ENCODE assay signal across 1 cellular context in the genomic region with DNA sequence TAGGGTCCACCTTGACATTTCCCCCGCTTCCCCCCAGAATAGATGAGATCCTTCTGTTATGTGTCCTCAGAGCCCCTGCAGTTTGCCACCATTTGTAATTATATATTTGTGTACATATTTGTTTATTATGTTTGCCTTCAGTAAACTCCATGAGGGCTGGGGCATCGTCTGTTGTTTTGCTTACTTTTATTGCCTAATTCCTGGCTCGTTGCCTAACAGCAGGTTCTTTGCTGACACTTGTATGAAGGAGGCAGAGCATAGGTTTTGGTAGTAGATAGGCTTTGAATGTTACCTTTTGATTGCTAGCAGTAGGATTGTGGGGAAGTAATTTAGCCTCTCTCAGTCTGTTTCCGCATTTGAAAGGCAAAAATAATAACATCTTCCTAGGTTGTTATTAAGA.
TF ChIP-seq lines count a peak whose summit lies in the region.

No MANE protein-coding gene starts in this region.

TF ChIP-seq in HepG2, 621 proteins besides CTCF, POLR2A, EP300 and RAD21 (continued from another document):
- TF ChIP-seq, protein P1, sequence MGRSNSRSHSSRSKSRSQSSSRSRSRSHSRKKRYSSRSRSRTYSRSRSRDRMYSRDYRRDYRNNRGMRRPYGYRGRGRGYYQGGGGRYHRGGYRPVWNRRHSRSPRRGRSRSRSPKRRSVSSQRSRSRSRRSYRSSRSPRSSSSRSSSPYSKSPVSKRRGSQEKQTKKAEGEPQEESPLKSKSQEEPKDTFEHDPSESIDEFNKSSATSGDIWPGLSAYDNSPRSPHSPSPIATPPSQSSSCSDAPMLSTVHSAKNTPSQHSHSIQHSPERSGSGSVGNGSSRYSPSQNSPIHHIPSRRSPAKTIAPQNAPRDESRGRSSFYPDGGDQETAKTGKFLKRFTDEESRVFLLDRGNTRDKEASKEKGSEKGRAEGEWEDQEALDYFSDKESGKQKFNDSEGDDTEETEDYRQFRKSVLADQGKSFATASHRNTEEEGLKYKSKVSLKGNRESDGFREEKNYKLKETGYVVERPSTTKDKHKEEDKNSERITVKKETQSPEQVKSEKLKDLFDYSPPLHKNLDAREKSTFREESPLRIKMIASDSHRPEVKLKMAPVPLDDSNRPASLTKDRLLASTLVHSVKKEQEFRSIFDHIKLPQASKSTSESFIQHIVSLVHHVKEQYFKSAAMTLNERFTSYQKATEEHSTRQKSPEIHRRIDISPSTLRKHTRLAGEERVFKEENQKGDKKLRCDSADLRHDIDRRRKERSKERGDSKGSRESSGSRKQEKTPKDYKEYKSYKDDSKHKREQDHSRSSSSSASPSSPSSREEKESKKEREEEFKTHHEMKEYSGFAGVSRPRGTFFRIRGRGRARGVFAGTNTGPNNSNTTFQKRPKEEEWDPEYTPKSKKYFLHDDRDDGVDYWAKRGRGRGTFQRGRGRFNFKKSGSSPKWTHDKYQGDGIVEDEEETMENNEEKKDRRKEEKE (IDR thresholded peaks at IDR 0.05) = no peak
- TF ChIP-seq NFIB (CRISPR knock-in tag; IDR thresholded peaks at IDR 0.05; ENCODE audit: borderline replicate concordance) (no peak), PHB2 (IDR thresholded peaks at IDR 0.05; ENCODE audit: partially characterized antibody) (no peak), ZNF644 (CRISPR knock-in tag; IDR thresholded peaks at IDR 0.05; ENCODE audit: low read depth) (no peak), MEIS2 (CRISPR knock-in tag; IDR thresholded peaks at IDR 0.05) (no peak), GATAD2A (CRISPR knock-in tag; IDR thresholded peaks at IDR 0.05) (peak; percentile 50; the same call in 1 of the 2 replicates), POLR2AphosphoS5 (IDR thresholded peaks at IDR 0.05; ENCODE audit: low read depth, low read length) (no peak), NR2F1 (CRISPR knock-in tag; IDR thresholded peaks at IDR 0.05) (no peak), REL (CRISPR knock-in tag; conservative IDR thresholded peaks at IDR 0.05) (no peak), ZNF678 (CRISPR knock-in tag; IDR thresholded peaks at IDR 0.05) (no peak), ZNF557 (CRISPR knock-in tag; IDR thresholded peaks at IDR 0.05) (no peak), SALL1 (CRISPR knock-in tag; IDR thresholded peaks at IDR 0.05) (peak; percentile 23; the same call in 1 of the 2 replicates), POGZ (CRISPR knock-in tag; IDR thresholded peaks at IDR 0.05) (no peak), TRIM24 (CRISPR knock-in tag; IDR thresholded peaks at IDR 0.05) (no peak), ZSCAN20 (CRISPR knock-in tag; IDR thresholded peaks at IDR 0.05; ENCODE audit: borderline replicate concordance) (no peak), RBM39 (IDR thresholded peaks at IDR 0.05; ENCODE audit: low read depth, low read length, poor library complexity, severe bottlenecking) (no peak), ZNF30 (CRISPR knock-in tag; IDR thresholded peaks at IDR 0.05) (no peak), MYC (CRISPR knock-in tag; IDR thresholded peaks at IDR 0.05; ENCODE audit: borderline replicate concordance) (no peak), FOXP1 (IDR thresholded peaks at IDR 0.05) (peak; percentile 74), FOXP1 (CRISPR knock-in tag; IDR thresholded peaks at IDR 0.05) (peak; percentile 86), IKZF1 (IDR thresholded peaks at IDR 0.05) (no peak), SAP130 (CRISPR knock-in tag; IDR thresholded peaks at IDR 0.05; ENCODE audit: low read depth) (no peak), NFATC3 (CRISPR knock-in tag; IDR thresholded peaks at IDR 0.05) (no peak), CEBPB (IDR thresholded peaks at IDR 0.05; ENCODE audit: borderline replicate concordance, low read depth, low read length) (peak; percentile 95), RORA (CRISPR knock-in tag; IDR thresholded peaks at IDR 0.05) (no peak), ZNF879 (CRISPR knock-in tag; IDR thresholded peaks at IDR 0.05) (no peak)
- TF ChIP-seq, protein P2, sequence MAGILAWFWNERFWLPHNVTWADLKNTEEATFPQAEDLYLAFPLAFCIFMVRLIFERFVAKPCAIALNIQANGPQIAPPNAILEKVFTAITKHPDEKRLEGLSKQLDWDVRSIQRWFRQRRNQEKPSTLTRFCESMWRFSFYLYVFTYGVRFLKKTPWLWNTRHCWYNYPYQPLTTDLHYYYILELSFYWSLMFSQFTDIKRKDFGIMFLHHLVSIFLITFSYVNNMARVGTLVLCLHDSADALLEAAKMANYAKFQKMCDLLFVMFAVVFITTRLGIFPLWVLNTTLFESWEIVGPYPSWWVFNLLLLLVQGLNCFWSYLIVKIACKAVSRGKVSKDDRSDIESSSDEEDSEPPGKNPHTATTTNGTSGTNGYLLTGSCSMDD (CRISPR knock-in tag; IDR thresholded peaks at IDR 0.05) = no peak
- TF ChIP-seq, protein P3, sequence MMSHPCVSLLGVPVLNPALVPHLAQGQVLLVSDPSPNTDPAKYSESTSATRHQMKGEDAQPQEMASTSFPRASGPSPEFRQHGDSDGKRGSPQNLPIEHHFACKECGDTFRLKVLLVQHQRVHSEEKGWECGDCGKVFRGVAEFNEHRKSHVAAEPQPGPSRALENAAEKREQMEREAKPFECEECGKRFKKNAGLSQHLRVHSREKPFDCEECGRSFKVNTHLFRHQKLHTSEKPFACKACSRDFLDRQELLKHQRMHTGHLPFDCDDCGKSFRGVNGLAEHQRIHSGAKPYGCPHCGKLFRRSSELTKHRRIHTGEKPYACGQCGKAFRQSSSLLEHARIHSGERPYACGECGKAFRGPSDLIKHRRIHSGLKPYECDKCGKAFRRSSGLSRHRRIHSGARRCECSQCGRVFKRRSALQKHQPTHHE (CRISPR knock-in tag; IDR thresholded peaks at IDR 0.05; ENCODE audit: borderline replicate concordance) = no peak
- TF ChIP-seq, protein P4, sequence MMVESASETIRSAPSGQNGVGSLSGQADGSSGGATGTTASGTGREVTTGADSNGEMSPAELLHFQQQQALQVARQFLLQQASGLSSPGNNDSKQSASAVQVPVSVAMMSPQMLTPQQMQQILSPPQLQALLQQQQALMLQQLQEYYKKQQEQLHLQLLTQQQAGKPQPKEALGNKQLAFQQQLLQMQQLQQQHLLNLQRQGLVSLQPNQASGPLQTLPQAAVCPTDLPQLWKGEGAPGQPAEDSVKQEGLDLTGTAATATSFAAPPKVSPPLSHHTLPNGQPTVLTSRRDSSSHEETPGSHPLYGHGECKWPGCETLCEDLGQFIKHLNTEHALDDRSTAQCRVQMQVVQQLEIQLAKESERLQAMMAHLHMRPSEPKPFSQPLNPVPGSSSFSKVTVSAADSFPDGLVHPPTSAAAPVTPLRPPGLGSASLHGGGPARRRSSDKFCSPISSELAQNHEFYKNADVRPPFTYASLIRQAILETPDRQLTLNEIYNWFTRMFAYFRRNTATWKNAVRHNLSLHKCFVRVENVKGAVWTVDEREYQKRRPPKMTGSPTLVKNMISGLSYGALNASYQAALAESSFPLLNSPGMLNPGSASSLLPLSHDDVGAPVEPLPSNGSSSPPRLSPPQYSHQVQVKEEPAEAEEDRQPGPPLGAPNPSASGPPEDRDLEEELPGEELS (CRISPR knock-in tag; IDR thresholded peaks at IDR 0.05) = peak; percentile 63
- TF ChIP-seq, protein P5, sequence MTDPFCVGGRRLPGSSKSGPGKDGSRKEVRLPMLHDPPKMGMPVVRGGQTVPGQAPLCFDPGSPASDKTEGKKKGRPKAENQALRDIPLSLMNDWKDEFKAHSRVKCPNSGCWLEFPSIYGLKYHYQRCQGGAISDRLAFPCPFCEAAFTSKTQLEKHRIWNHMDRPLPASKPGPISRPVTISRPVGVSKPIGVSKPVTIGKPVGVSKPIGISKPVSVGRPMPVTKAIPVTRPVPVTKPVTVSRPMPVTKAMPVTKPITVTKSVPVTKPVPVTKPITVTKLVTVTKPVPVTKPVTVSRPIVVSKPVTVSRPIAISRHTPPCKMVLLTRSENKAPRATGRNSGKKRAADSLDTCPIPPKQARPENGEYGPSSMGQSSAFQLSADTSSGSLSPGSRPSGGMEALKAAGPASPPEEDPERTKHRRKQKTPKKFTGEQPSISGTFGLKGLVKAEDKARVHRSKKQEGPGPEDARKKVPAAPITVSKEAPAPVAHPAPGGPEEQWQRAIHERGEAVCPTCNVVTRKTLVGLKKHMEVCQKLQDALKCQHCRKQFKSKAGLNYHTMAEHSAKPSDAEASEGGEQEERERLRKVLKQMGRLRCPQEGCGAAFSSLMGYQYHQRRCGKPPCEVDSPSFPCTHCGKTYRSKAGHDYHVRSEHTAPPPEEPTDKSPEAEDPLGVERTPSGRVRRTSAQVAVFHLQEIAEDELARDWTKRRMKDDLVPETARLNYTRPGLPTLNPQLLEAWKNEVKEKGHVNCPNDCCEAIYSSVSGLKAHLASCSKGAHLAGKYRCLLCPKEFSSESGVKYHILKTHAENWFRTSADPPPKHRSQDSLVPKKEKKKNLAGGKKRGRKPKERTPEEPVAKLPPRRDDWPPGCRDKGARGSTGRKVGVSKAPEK (CRISPR knock-in tag; IDR thresholded peaks at IDR 0.05; ENCODE audit: borderline replicate concordance) = no peak
- TF ChIP-seq, protein P6, sequence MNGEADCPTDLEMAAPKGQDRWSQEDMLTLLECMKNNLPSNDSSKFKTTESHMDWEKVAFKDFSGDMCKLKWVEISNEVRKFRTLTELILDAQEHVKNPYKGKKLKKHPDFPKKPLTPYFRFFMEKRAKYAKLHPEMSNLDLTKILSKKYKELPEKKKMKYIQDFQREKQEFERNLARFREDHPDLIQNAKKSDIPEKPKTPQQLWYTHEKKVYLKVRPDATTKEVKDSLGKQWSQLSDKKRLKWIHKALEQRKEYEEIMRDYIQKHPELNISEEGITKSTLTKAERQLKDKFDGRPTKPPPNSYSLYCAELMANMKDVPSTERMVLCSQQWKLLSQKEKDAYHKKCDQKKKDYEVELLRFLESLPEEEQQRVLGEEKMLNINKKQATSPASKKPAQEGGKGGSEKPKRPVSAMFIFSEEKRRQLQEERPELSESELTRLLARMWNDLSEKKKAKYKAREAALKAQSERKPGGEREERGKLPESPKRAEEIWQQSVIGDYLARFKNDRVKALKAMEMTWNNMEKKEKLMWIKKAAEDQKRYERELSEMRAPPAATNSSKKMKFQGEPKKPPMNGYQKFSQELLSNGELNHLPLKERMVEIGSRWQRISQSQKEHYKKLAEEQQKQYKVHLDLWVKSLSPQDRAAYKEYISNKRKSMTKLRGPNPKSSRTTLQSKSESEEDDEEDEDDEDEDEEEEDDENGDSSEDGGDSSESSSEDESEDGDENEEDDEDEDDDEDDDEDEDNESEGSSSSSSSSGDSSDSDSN (CRISPR knock-in tag; IDR thresholded peaks at IDR 0.05) = no peak
- TF ChIP-seq, protein P7, sequence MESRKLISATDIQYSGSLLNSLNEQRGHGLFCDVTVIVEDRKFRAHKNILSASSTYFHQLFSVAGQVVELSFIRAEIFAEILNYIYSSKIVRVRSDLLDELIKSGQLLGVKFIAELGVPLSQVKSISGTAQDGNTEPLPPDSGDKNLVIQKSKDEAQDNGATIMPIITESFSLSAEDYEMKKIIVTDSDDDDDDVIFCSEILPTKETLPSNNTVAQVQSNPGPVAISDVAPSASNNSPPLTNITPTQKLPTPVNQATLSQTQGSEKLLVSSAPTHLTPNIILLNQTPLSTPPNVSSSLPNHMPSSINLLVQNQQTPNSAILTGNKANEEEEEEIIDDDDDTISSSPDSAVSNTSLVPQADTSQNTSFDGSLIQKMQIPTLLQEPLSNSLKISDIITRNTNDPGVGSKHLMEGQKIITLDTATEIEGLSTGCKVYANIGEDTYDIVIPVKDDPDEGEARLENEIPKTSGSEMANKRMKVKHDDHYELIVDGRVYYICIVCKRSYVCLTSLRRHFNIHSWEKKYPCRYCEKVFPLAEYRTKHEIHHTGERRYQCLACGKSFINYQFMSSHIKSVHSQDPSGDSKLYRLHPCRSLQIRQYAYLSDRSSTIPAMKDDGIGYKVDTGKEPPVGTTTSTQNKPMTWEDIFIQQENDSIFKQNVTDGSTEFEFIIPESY (CRISPR knock-in tag; IDR thresholded peaks at IDR 0.05) = no peak
- TF ChIP-seq, protein P8, sequence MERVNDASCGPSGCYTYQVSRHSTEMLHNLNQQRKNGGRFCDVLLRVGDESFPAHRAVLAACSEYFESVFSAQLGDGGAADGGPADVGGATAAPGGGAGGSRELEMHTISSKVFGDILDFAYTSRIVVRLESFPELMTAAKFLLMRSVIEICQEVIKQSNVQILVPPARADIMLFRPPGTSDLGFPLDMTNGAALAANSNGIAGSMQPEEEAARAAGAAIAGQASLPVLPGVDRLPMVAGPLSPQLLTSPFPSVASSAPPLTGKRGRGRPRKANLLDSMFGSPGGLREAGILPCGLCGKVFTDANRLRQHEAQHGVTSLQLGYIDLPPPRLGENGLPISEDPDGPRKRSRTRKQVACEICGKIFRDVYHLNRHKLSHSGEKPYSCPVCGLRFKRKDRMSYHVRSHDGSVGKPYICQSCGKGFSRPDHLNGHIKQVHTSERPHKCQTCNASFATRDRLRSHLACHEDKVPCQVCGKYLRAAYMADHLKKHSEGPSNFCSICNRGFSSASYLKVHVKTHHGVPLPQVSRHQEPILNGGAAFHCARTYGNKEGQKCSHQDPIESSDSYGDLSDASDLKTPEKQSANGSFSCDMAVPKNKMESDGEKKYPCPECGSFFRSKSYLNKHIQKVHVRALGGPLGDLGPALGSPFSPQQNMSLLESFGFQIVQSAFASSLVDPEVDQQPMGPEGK (CRISPR knock-in tag; IDR thresholded peaks at IDR 0.05) = no peak
- TF ChIP-seq, protein P9, sequence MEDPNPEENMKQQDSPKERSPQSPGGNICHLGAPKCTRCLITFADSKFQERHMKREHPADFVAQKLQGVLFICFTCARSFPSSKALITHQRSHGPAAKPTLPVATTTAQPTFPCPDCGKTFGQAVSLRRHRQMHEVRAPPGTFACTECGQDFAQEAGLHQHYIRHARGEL (CRISPR knock-in tag; IDR thresholded peaks at IDR 0.05) = no peak
- TF ChIP-seq, protein P10, sequence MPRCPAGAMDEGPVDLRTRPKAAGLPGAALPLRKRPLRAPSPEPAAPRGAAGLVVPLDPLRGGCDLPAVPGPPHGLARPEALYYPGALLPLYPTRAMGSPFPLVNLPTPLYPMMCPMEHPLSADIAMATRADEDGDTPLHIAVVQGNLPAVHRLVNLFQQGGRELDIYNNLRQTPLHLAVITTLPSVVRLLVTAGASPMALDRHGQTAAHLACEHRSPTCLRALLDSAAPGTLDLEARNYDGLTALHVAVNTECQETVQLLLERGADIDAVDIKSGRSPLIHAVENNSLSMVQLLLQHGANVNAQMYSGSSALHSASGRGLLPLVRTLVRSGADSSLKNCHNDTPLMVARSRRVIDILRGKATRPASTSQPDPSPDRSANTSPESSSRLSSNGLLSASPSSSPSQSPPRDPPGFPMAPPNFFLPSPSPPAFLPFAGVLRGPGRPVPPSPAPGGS (CRISPR knock-in tag; IDR thresholded peaks at IDR 0.05) = no peak
